8 cellular contexts compared by ENCODE assay signal in the genomic region with DNA sequence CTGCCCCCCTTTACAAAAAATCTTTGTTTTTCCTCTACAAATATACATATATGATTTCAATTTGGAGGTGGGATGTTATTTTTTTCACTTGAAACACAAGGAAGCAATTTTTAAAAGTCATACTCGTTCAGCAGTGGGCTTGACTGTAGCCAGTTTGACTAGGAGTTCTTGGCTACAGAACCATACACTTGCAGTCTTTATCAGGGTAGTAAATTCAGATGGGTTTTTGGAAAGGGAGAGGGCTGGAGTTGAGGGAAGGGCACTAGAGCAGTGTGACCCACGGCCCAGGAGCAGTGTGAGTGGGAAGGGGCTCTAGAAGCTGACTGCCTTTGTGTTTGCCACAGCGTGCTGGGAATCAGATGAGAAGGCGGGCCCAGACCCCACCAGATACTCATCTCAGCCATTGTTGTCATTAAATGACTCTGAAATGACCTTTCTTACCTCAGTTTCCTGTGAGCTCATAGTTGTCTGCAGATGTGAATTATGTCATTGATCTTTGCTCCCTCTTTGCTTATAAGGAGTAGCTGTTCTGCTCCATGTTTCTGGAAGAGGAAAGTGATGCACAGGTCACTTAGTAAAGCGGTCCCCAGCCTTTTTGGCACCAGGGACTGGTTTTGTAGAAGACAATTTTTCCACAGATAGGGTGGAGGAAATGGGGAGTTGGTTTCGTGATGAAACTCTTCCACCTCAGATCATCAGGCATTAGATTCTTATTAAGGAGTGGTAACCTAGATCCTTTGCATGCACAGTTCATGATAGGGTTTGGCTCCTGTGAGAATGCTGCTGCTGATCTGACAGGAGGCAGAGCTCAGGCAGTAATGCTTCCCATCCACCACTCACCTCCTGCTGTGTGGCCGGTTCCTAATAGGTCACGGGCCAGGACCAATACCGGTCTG.
DNase-seq lines count a peak whose midpoint lies in the region; ATAC-seq, FAIRE-seq and TF ChIP-seq lines count a peak whose summit lies in the region.

No MANE protein-coding gene starts in this region.

- H3K9me3 ChIP-seq in smooth muscle cell (replicated peaks; ENCODE audit: low read depth), result no peaks in the 10 kb centered on the region

- CTCF ChIA-PET in activated CD4-positive, alpha-beta memory T cell treated with anti-CD3 and anti-CD28 coated beads for 36 hours (lab: Charles Lee), result interaction anchor here (0.6 to 6.2 kb wide), 4 partner anchors 14 to 478 kb away, joined by 3 to 37 read pairs (median 5); a partner anchor contains a TSS

- POLR2A ChIA-PET in activated CD4-positive, alpha-beta memory T cell treated with anti-CD3 and anti-CD28 coated beads for 36 hours (lab: Charles Lee), result interaction anchor here (0.6 to 9.1 kb wide), 7 partner anchors 9 to 150 kb away, joined by 3 to 113 read pairs (median 4); no protein-coding TSS in a partner anchor

- no peak overlapping the region for H2AFZ ChIP-seq in smooth muscle cell (ENCODE audit: low read depth)

- H3K27me3 ChIP-seq in smooth muscle cell (ENCODE audit: low read depth), result no peaks in the 10 kb centered on the region

- no peak for DNase-seq in HTR-8/SVneo (ENCODE audit: insufficient read length, low spot score)
- peak; percentile 82 for DNase-seq in activated CD4-positive, alpha-beta memory T cell treated with anti-CD3 and anti-CD28 coated beads for 36 hours
- peak; percentile 87 for DNase-seq in fibroblast of villous mesenchyme (ENCODE audit: low read depth)
- no peak for DNase-seq in smooth muscle cell (lab: John Stamatoyannopoulos, UW; ENCODE audit: unreplicated experiment)
- no peak for DNase-seq in effector CD8-positive, alpha-beta T cell (lab: John Stamatoyannopoulos, UW)
- DNase-seq in globus pallidus (ENCODE audit: low spot score), result no peak

- peak overlapping the region; percentile 96 for H3K27ac Mint-ChIP-seq in activated CD4-positive, alpha-beta memory T cell treated with anti-CD3 and anti-CD28 coated beads for 36 hours

- H3K4me3 Mint-ChIP-seq in activated CD4-positive, alpha-beta memory T cell treated with anti-CD3 and anti-CD28 coated beads for 36 hours, result peak overlapping the region; percentile 40

- intact Hi-C loops in activated CD4-positive, alpha-beta memory T cell treated with anti-CD3 and anti-CD28 coated beads for 36 hours (cut with micrococcal nuclease), result loop anchor here (5.0 to 10.0 kb wide), 8 partner anchors 51 to 1044 kb away; a partner anchor contains a TSS

- H4K20me1 ChIP-seq in smooth muscle cell (ENCODE audit: low read depth), result peaks cover 94% of the 10 kb centered on the region

- peaks cover 93% of the 10 kb centered on the region for H3K4me1 Mint-ChIP-seq in activated CD4-positive, alpha-beta memory T cell treated with anti-CD3 and anti-CD28 coated beads for 36 hours (ENCODE audit: low read depth)

- H3K36me3 Mint-ChIP-seq in activated CD4-positive, alpha-beta memory T cell treated with anti-CD3 and anti-CD28 coated beads for 36 hours, result peaks cover 8% of the 10 kb centered on the region

- peak; percentile 16 for FAIRE-seq in HTR-8/SVneo (lab: Jason Lieb, UNC)

- peak overlapping the region; percentile 68 for H3K4me2 ChIP-seq in smooth muscle cell

- H3K27me3 Mint-ChIP-seq in activated CD4-positive, alpha-beta memory T cell treated with anti-CD3 and anti-CD28 coated beads for 36 hours, result no peaks in the 10 kb centered on the region

- H3K4me1 ChIP-seq in smooth muscle cell (ENCODE audit: low read depth), result peaks cover 64% of the 10 kb centered on the region

- H3K27ac ChIP-seq in smooth muscle cell (ENCODE audit: low read depth), result peak overlapping the region; percentile 91

- ATAC-seq in HG03139 (IDR thresholded peaks at IDR 0.05; ENCODE audit: unreplicated experiment) (no peak), GM21737 (IDR thresholded peaks at IDR 0.05; ENCODE audit: unreplicated experiment) (no peak)

- H3K9me3 Mint-ChIP-seq in activated CD4-positive, alpha-beta memory T cell treated with anti-CD3 and anti-CD28 coated beads for 36 hours, result no peaks in the 10 kb centered on the region

- TF ChIP-seq CTCF in fibroblast of villous mesenchyme (IDR thresholded peaks at IDR 0.05; ENCODE audit: insufficient read depth, low read depth, low read length) (no peak), smooth muscle cell (IDR thresholded peaks at IDR 0.05; ENCODE audit: borderline replicate concordance, insufficient read depth, poor library complexity, severe bottlenecking) (no peak)

- H3K79me2 ChIP-seq in smooth muscle cell (ENCODE audit: low read depth), result peaks cover 74% of the 10 kb centered on the region

- H3K4me3 ChIP-seq in fibroblast of villous mesenchyme (ENCODE audit: low read depth, low read length) (peak overlapping the region; percentile 12), smooth muscle cell (peak overlapping the region; percentile 3)

- WGBS in smooth muscle cell (ENCODE audit: low lambda C conversion rate), result 46% methylated on average over 9 of the region's 9 CpGs

- H3K36me3 ChIP-seq in smooth muscle cell (ENCODE audit: low read depth), result no peaks in the 10 kb centered on the region

- H3F3A ChIP-seq in smooth muscle cell (ENCODE audit: low read depth), result peaks cover 33% of the 10 kb centered on the region

- peak overlapping the region; percentile 63 for H3K9ac ChIP-seq in smooth muscle cell (ENCODE audit: low read depth)

Comparison
In these comparisons a context has a peak if more than half of its experiments do, and no peak if none do; other contexts are left out.
1. DNase-seq: peak in activated CD4-positive, alpha-beta memory T cell treated with anti-CD3 and anti-CD28 coated beads for 36 hours (single experiment) and fibroblast of villous mesenchyme (single experiment); none in HTR-8/SVneo (single experiment), smooth muscle cell (single experiment), effector CD8-positive, alpha-beta T cell (single experiment) and globus pallidus (single experiment).